ENCODE assay signal across 15 cellular contexts in the genomic region with DNA sequence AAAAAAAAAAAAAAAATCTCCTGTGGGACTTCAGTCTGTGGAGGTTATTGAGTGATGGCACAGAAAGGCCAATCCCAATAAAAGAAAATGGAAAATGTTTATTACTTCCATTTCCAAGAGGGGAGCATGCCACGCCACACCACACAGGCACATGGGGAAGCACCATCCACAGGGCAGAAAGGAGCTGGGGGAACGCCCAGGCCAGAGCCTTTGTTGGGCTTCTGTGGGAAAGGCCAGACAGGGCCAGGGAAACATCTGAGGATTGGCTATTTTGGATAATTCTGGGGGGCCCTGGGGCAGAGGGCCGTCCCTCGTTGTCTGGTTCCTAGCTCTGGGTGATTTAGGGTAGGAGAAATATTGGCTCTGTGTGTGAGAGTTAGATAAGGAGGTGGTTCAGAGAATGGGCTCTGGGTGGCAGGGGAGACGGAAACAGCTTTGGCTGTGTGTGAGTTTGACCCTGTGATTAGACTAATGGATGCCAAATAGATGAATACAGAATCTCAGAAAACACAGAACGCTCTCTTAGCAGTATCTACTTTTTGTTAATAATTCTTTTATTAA.
"Had no signal": no experiment of that assay in that cellular context is flagged by ENCODE, and none has a peak within 500 bp of the region (broad histone marks: within the 10 kb centered on the region; RNA-seq: fewer than 3 reads in every experiment).

No MANE protein-coding gene starts in this region.

- H3K36me3 ChIP-seq: breast epithelium, vagina had no signal

- H3K27ac ChIP-seq: hepatocyte, vagina had no signal

- H3K27ac Mint-ChIP-seq: activated naive CD8-positive, alpha-beta T cell; naive thymus-derived CD4-positive, alpha-beta T cell had no signal

- H3K27me3 ChIP-seq: breast epithelium, hepatocyte, vagina had no signal

- H3K4me1 ChIP-seq: breast epithelium had no signal

- ATAC-seq: naive thymus-derived CD4-positive, alpha-beta T cell; stimulated activated naive CD8-positive, alpha-beta T cell treated with anti-CD3 and anti-CD28 coated beads, Interleukin-15, Interleukin-2, amounts not matched to agents 100 U/mL and 50 U/mL, for 24 hours had no signal

- H3K27me3 Mint-ChIP-seq: activated naive CD8-positive, alpha-beta T cell; naive thymus-derived CD4-positive, alpha-beta T cell had no signal

- H3K4me3 ChIP-seq: breast epithelium, hepatocyte, vagina had no signal

- DNase-seq: activated CD4-positive, alpha-beta T cell treated with anti-CD3 and anti-CD28 coated beads, Interleukin-2, amount 50 U/mL, for 4 hours; activated CD4-positive, CD25-positive, alpha-beta regulatory T cell treated with anti-CD3 and anti-CD28 coated beads, Interleukin-2, amount 50 U/mL, for 72 hours; activated gamma-delta T cell; activated T-cell treated with anti-CD3 and anti-CD28 coated beads, Interleukin-2, amount 50 U/mL, for 48 hours; amygdala; foreskin melanocyte; kidney glomerular epithelial cell; naive thymus-derived CD4-positive, alpha-beta T cell; stimulated activated CD4-positive, alpha-beta T cell treated with anti-CD3 and anti-CD28 coated beads, Interleukin-12 subunit alpha, Interleukin-12 subunit beta, amount 100 ng/mL, for 4 hours; stimulated activated naive CD8-positive, alpha-beta T cell treated with anti-CD3 and anti-CD28 coated beads, Interleukin-15, Interleukin-2, amounts not matched to agents 100 U/mL and 50 U/mL, for 24 hours; T-helper 2 cell had no signal

- H3K4me3 Mint-ChIP-seq: activated naive CD8-positive, alpha-beta T cell had no signal
